Comparison of ENCODE assay signal across 8 cellular contexts in genomic region chr13:25371608-25372274, GRCh38. TPM values are rescaled to one million over a fixed set of nuclear protein-coding genes. Genes with fewer than 3 reads are reported as not detected.
DNase-seq lines count a peak whose midpoint lies in the region; ATAC-seq and TF ChIP-seq lines count a peak whose summit lies in the region.

ATP8A2 (plus strand) TSS chr13:25371974; CDS start chr13:25372213, 239 bp downstream.

- H3K36me3 ChIP-seq in NT2/D1 (ENCODE audit: insufficient read depth, insufficient read length, low read length) (no peaks in the 10 kb centered on the region), prostate gland (no peaks in the 10 kb centered on the region), mucosa of descending colon (ENCODE audit: low read depth) (no peaks in the 10 kb centered on the region)

- H3K27ac ChIP-seq in prostate gland: no peak within 1 kb of the TSS

- no peak for TF ChIP-seq CTCF in GM10266 (IDR thresholded peaks at IDR 0.05; ENCODE audit: control insufficient read depth, insufficient read depth, low read depth, missing control alignments)
- no peak for TF ChIP-seq CTCF in epithelial cell of esophagus (IDR thresholded peaks at IDR 0.05; ENCODE audit: insufficient read depth, low read depth, low read length, missing control alignments)
- no peak for TF ChIP-seq CTCF in prostate gland (IDR thresholded peaks at IDR 0.05)
- no peak for TF ChIP-seq CTCF in mucosa of descending colon (IDR thresholded peaks at IDR 0.05)

- peak within 1 kb of the TSS; percentile 50 for H3K9ac ChIP-seq in NT2/D1 (ENCODE audit: insufficient read length, low read depth)

- H3K4me3 ChIP-seq in NT2/D1 (ENCODE audit: insufficient read length, low read depth) (peak within 1 kb of the TSS; percentile 47), epithelial cell of esophagus (ENCODE audit: low read length) (peak within 1 kb of the TSS; percentile 19), prostate gland (peak within 1 kb of the TSS; percentile 15 to 32), mucosa of descending colon (no peak within 1 kb of the TSS)

- H3K9me3 ChIP-seq in NT2/D1 (ENCODE audit: insufficient read depth, low read length) (no peaks in the 10 kb centered on the region), prostate gland (no peaks in the 10 kb centered on the region), mucosa of descending colon (no peaks in the 10 kb centered on the region)

- 2% methylated on average over 64 of the region's 64 CpGs for WGBS in prostate gland

- no peak for ATAC-seq in mucosa of descending colon
- no peak for ATAC-seq in GM21619 (IDR thresholded peaks at IDR 0.05; ENCODE audit: unreplicated experiment)

- DNase-seq in GM10266 (ENCODE audit: extremely low spot score): peak; percentile 38
- no peak for DNase-seq in NT2/D1 (ENCODE audit: low read depth, low spot score)
- no peak for DNase-seq in epithelial cell of esophagus (ENCODE audit: low read depth)
- DNase-seq in prostate gland (ENCODE audit: low spot score): no peak
- DNase-seq in KG1 (lab: John Stamatoyannopoulos, UW): no peak
- no peak for DNase-seq in Ammon's horn (ENCODE audit: low spot score)
- DNase-seq in mucosa of descending colon: no peak

- peaks cover 47% of the 10 kb centered on the region for H3K27me3 ChIP-seq in NT2/D1 (ENCODE audit: insufficient read depth, insufficient read length)
- peaks cover 5% of the 10 kb centered on the region for H3K27me3 ChIP-seq in prostate gland (replicated peaks; ENCODE audit: insufficient read depth)

- intact Hi-C loops in prostate gland (cut with DNase I): no loop called here
- intact Hi-C loops in mucosa of descending colon (cut with DNase I, micrococcal nuclease): no loop called here

- H3K4me1 ChIP-seq in NT2/D1 (ENCODE audit: insufficient read depth, insufficient read length) (peaks cover 4% of the 10 kb centered on the region), prostate gland (replicated peaks) (no peaks in the 10 kb centered on the region), mucosa of descending colon (ENCODE audit: low read depth) (no peaks in the 10 kb centered on the region)

- no peak for TF ChIP-seq POLR2A in prostate gland (IDR thresholded peaks at IDR 0.05)

RNA-seq across cellular contexts. Expression of gene ATP8A2, which starts in this region (rescaled TPM):
- total RNA-seq in prostate gland (1 to 10 TPM in 1 of 2 donors, under 1 TPM in 1; 0.23 to 6.1 TPM), mucosa of descending colon (1 to 10 TPM in 1 of 3 donors, under 1 TPM in 2; 0.22 to 3.6 (median 0.41) TPM)
